8 cellular contexts compared by ENCODE assay signal in genomic region chr11:72585762-72586590, GRCh38.
DNase-seq lines count a peak whose midpoint lies in the region; ATAC-seq and TF ChIP-seq lines count a peak whose summit lies in the region.

No MANE protein-coding gene starts in this region.

- DNase-seq in DMS153 (lab: John Stamatoyannopoulos, UW): peak; percentile 34
- peak; percentile 90 for DNase-seq in HT-29 (ENCODE audit: low spot score)
- DNase-seq in NOMO-1 treated with DMSO at 0.1 percent for 48 hours (lab: John Stamatoyannopoulos, UW; ENCODE audit: unreplicated experiment): peak; percentile 41
- DNase-seq in activated T-cell treated with anti-CD3 and anti-CD28 coated beads for 1 hour (ENCODE audit: low read depth): peak; percentile 41
- peak; percentile 65 for DNase-seq in epithelial cell of esophagus (ENCODE audit: low read depth)
- peak; percentile 57 for DNase-seq in natural killer cell
- DNase-seq in stomach: peak; percentile 80

- peak overlapping the region in 1 of 2 donors; percentile 86 for H3K27ac Mint-ChIP-seq in natural killer cell

- intact Hi-C loops in natural killer cell (cut with micrococcal nuclease) (loop anchor here (1.0 to 10.0 kb wide), 5 partner anchors 57 to 591 kb away; no protein-coding TSS in a partner anchor), stomach (cut with DNase I; ENCODE audit: low total_unique reads) (no loop called here)

- no peak overlapping the region for H3K27ac ChIP-seq in stomach

- WGBS in stomach, 5 donors: 19 to 26% (median 21%) methylated on average over 16 to 18 of the region's 18 CpGs

- no peaks in the 10 kb centered on the region for H3K9me3 Mint-ChIP-seq in natural killer cell

- peaks cover 38 to 57% of the 10 kb centered on the region in 2 donors for H3K4me1 Mint-ChIP-seq in natural killer cell

- peaks cover 15 to 35% (median 29%) of the 10 kb centered on the region in 4 donors for H3K4me1 ChIP-seq in stomach

- H3K4me3 ChIP-seq in epithelial cell of esophagus (ENCODE audit: low read length) (no peak overlapping the region), stomach (no peak overlapping the region)

- TF ChIP-seq EP300 in stomach (IDR thresholded peaks at IDR 0.05): no peak

- H3K4me3 Mint-ChIP-seq in natural killer cell: peak overlapping the region; percentile 87

- no peak for TF ChIP-seq POLR2A in stomach (IDR thresholded peaks at IDR 0.05)

- H3K9me3 ChIP-seq in stomach: no peaks in the 10 kb centered on the region

- peaks cover 0 to 71% (median 42%) of the 10 kb centered on the region in 3 donors for H3K27me3 ChIP-seq in stomach

- H3K36me3 ChIP-seq in stomach: peaks cover 0 to 28% (median 13%) of the 10 kb centered on the region in 4 donors

- H3K36me3 Mint-ChIP-seq in natural killer cell: no peaks in the 10 kb centered on the region

- TF ChIP-seq CTCF in epithelial cell of esophagus (IDR thresholded peaks at IDR 0.05; ENCODE audit: insufficient read depth, low read depth, low read length, missing control alignments) (peak; percentile 84), natural killer cell (IDR thresholded peaks at IDR 0.05) (peak; percentile 95), stomach (IDR thresholded peaks at IDR 0.05) (peak in 5 of 7 experiments; percentile 84 to 94 (median 89))

- peak; percentile 78 to 82 (median 79) for ATAC-seq in natural killer cell
- ATAC-seq in GM21447 (IDR thresholded peaks at IDR 0.05; ENCODE audit: unreplicated experiment): no peak

- peaks cover 37 to 38% of the 10 kb centered on the region in 2 donors for H3K27me3 Mint-ChIP-seq in natural killer cell (ENCODE audit: low read depth in 2 of 2)

Comparison
In these comparisons a context has a peak if more than half of its experiments do, and no peak if none do; other contexts are left out.
1. DNase-seq: peak in every context shown above with its lines; median percentile 90 in HT-29; 80 in stomach; 65 in epithelial cell of esophagus; 57 in natural killer cell; 41 in NOMO-1 treated with DMSO at 0.1 percent for 48 hours; 41 in activated T-cell treated with anti-CD3 and anti-CD28 coated beads for 1 hour; 34 in DMS153.